Comparison of ENCODE assay signal across 23 cellular contexts in the genomic region with DNA sequence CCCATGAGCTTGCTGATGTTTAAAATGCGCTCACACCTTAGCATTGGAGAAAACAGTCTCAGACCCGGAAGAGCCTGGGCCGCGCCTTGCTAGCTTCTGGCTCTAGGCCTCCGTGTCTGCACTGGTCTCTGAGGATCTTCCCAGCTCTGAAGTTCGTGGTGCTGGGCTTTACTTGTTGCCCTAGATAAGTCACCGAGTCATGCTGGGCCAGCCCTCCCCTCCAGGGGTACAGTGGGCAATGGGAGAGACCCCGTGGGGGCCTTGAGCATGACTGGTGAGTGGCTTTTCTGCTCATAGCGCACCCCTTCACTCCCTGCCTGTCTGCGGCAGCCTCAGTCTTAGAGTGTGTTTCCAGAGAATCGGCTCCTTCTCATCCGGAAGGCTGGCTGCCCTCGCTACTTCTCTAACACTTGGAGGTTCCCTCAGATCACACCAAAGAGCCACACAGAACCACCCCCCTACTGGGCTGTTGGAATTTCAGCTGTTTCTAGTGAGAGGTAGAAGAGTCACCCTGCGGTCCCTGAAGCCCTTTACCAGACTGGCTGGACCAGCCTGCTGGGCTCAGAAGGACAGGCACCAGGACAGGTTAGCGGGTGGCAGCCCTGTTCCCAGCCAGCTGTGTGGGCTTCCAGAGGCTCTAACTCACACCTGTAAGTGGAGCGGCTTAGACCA. TPM values are rescaled to one million over a fixed set of nuclear protein-coding genes. Genes with fewer than 3 reads are reported as not detected.
"Had no signal": no experiment of that assay in that cellular context is flagged by ENCODE, and none has a peak within 500 bp of the region (broad histone marks: within the 10 kb centered on the region; RNA-seq: fewer than 3 reads in every experiment).

No MANE protein-coding gene starts in this region.

- ATAC-seq: activated T-cell treated with anti-CD3 and anti-CD28 coated beads, Interleukin-2, amount 50 U/mL, for 4 hours; heart right ventricle; left lobe of liver; psoas muscle; upper lobe of right lung; WTC11 had no signal

- H3K9me3 ChIP-seq: heart right ventricle, ovary, psoas muscle, right atrium auricular region, upper lobe of right lung had no signal

- DNase-seq: activated CD4-positive, alpha-beta T cell treated with anti-CD3 and anti-CD28 coated beads, Interleukin-2, amount 50 U/mL, for 4 hours; activated CD8-positive, alpha-beta memory T cell treated with anti-CD3 and anti-CD28 coated beads for 24 hours; activated CD8-positive, alpha-beta memory T cell treated with anti-CD3 and anti-CD28 coated beads, Interleukin-2, amount 50 U/mL, for 4 hours; activated naive CD4-positive, alpha-beta T cell treated with Interleukin-2 at 50 U/mL for 16 hours; activated T-cell treated with anti-CD3 and anti-CD28 coated beads, Interleukin-2, amount 50 U/mL, for 4 hours; erythroblast; foreskin fibroblast; heart right ventricle; midbrain; ovary; psoas muscle; stimulated activated CD4-positive, alpha-beta T cell treated with anti-CD3 and anti-CD28 coated beads, Interleukin-4, amount 100 ng/mL, for 24 hours; stimulated activated naive CD8-positive, alpha-beta T cell treated with anti-CD3 and anti-CD28 coated beads, Interleukin-15, Interleukin-2, amounts not matched to agents 100 U/mL and 50 U/mL, for 24 hours; T-helper 9 cell; upper lobe of right lung had no signal

- H3K27me3 ChIP-seq: cardiac muscle cell, ovary, right atrium auricular region, upper lobe of right lung had no signal

- H3K4me3 ChIP-seq: cardiac muscle cell, heart right ventricle, lung, ovary, psoas muscle, right atrium auricular region, upper lobe of right lung had no signal

- H3K27ac ChIP-seq: cardiac muscle cell, heart right ventricle, ovary, psoas muscle, right atrium auricular region, upper lobe of right lung had no signal

- H3K36me3 ChIP-seq: cardiac muscle cell, ovary, right atrium auricular region, upper lobe of right lung had no signal

RNA-seq across cellular contexts. Expression of gene ALDH1A3, which starts 17.7 kb away (rescaled TPM):
- total RNA-seq: activated T-helper 2 cell treated with anti-CD3 and anti-CD28 coated beads, Interferon-gamma antibody, Interleukin-2, Interleukin-4, amounts not matched to agents 10 μg/mL and 5 μg/mL and 100 μg/mL, durations not matched to agents 14 hours and 24 hours and 36 hours; cardiac muscle cell; myocyte; T-helper 1 cell treated with Interleukin-12 subunit alpha and Interleukin-12 subunit beta and Interleukin-4 antibody, amounts not matched to agents 30 ng/mL and 1 ng/mL, for 36 hours had no signal
